9 cellular contexts compared by ENCODE assay signal in genomic region chr16:57601801-57602478, GRCh38. TPM values are rescaled to one million over a fixed set of nuclear protein-coding genes. Genes with fewer than 3 reads are reported as not detected.
A peak's percentile ranks its signal among the peaks of the same experiment; 100 is the strongest.
DNase-seq lines count a peak whose midpoint lies in the region; ATAC-seq and TF ChIP-seq lines count a peak whose summit lies in the region.
"Had no signal": no experiment of that assay in that cellular context is flagged by ENCODE, and none has a peak within 500 bp of the region (broad histone marks: within the 10 kb centered on the region; RNA-seq: fewer than 3 reads in every experiment).

No MANE protein-coding gene starts in this region.

- H3K27me3 ChIP-seq in right cardiac atrium (ENCODE audit: control insufficient read depth, insufficient read depth) = no peaks in the 10 kb centered on the region

- H3K4me3 ChIP-seq in NB4 (ENCODE audit: low read depth, low read length) (no peak overlapping the region), right cardiac atrium (ENCODE audit: low read length) (no peak overlapping the region)

- no peaks in the 10 kb centered on the region for H3K9me3 ChIP-seq in right cardiac atrium (ENCODE audit: control insufficient read depth, low read length)

- H3K9me3 Mint-ChIP-seq in activated naive CD4-positive, alpha-beta T cell treated with anti-CD3 and anti-CD28 coated beads, Interleukin-2, amount 50 U/mL, for 72 hours = peaks cover 0 to 12% of the 10 kb centered on the region in 2 donors

- intact Hi-C loops in right cardiac atrium (cut with DNase I) = loop anchor here in 1 of 4 donors (2.0 kb wide), 1 partner anchor 47 kb away; no protein-coding TSS in a partner anchor

- peak; percentile 74 for ATAC-seq in GM18519 (IDR thresholded peaks at IDR 0.05; ENCODE audit: low FRiP score, unreplicated experiment)
- peak; percentile 74 for ATAC-seq in GM21825 (IDR thresholded peaks at IDR 0.05; ENCODE audit: unreplicated experiment)
- peak; percentile 97 for ATAC-seq in activated naive CD4-positive, alpha-beta T cell treated with anti-CD3 and anti-CD28 coated beads, Interleukin-2, amount 50 U/mL, for 72 hours
- ATAC-seq in right cardiac atrium = no peak

- no peak for TF ChIP-seq POLR2A in NB4 (IDR thresholded peaks at IDR 0.05; ENCODE audit: extremely low read depth, insufficient read length)

- H3K27ac Mint-ChIP-seq in activated naive CD4-positive, alpha-beta T cell treated with anti-CD3 and anti-CD28 coated beads, Interleukin-2, amount 50 U/mL, for 72 hours = peak overlapping the region; percentile 90 to 95

- DNase-seq in NB4 (ENCODE audit: low read depth) (peak; percentile 60), right cardiac atrium (no peak), GM03348 (ENCODE audit: low spot score) (no peak), hippocampal formation (lab: John Stamatoyannopoulos, UW) (no peak)
- DNase-seq in activated naive CD4-positive, alpha-beta T cell treated with anti-CD3 and anti-CD28 coated beads, Interleukin-2, amount 50 U/mL, for 72 hours (ENCODE audit: low spot score in 2 of 2) = peak; percentile 66 to 76
- DNase-seq in stimulated activated CD8-positive, alpha-beta memory T cell treated with anti-CD3 and anti-CD28 coated beads, Interleukin-12 subunit alpha, Interleukin-12 subunit beta, amount 100 ng/mL, for 24 hours (ENCODE audit: extremely low read depth) = peak; percentile 32

- no peak overlapping the region for H3K27ac ChIP-seq in right cardiac atrium (ENCODE audit: low read length)

- WGBS in right cardiac atrium = 68% methylated on average over 10 of the region's 10 CpGs

- no peaks in the 10 kb centered on the region for H3K4me1 ChIP-seq in right cardiac atrium (ENCODE audit: control insufficient read depth, insufficient read depth, low read length)

- no peak for TF ChIP-seq CTCF in NB4 (IDR thresholded peaks at IDR 0.05; ENCODE audit: low read depth, low read length)

- H3K36me3 Mint-ChIP-seq in activated naive CD4-positive, alpha-beta T cell treated with anti-CD3 and anti-CD28 coated beads, Interleukin-2, amount 50 U/mL, for 72 hours = peaks cover 0 to 27% of the 10 kb centered on the region in 2 donors

RNA-seq across cellular contexts. Expression of gene ADGRG1, which starts 26.5 kb away (rescaled TPM):
- 1 to 10 TPM; 4.3 to 8.2 TPM for total RNA-seq in activated naive CD4-positive, alpha-beta T cell treated with anti-CD3 and anti-CD28 coated beads, Interleukin-2, amount 50 U/mL, for 72 hours
- 10 to 100 TPM; 10.2 to 24.1 (median 17.4) TPM for total RNA-seq in right cardiac atrium
- polyA plus RNA-seq in right cardiac atrium = 15.0 TPM

RNA-seq across cellular contexts. Expression of gene ADGRG5, which starts 59.5 kb away (rescaled TPM):
- 1 to 10 TPM; 2.6 to 5.3 TPM for total RNA-seq in activated naive CD4-positive, alpha-beta T cell treated with anti-CD3 and anti-CD28 coated beads, Interleukin-2, amount 50 U/mL, for 72 hours
- under 1 TPM in 2 of 4 donors, not detected in 2; 0.11 to 0.29 TPM for total RNA-seq in right cardiac atrium
- 0.02 TPM for polyA plus RNA-seq in right cardiac atrium
- total RNA-seq: fibroblast of lung had no signal
- polyA plus RNA-seq: fibroblast of lung had no signal

Comparison
In these comparisons a context has a peak if more than half of its experiments do, and no peak if none do; other contexts are left out.
1. ATAC-seq: peak in GM18519 (single experiment), GM21825 (single experiment) and activated naive CD4-positive, alpha-beta T cell treated with anti-CD3 and anti-CD28 coated beads, Interleukin-2, amount 50 U/mL, for 72 hours (2 of 2); none in right cardiac atrium (0 of 2).
2. DNase-seq: peak in NB4 (single experiment), activated naive CD4-positive, alpha-beta T cell treated with anti-CD3 and anti-CD28 coated beads, Interleukin-2, amount 50 U/mL, for 72 hours (2 of 2) and stimulated activated CD8-positive, alpha-beta memory T cell treated with anti-CD3 and anti-CD28 coated beads, Interleukin-12 subunit alpha, Interleukin-12 subunit beta, amount 100 ng/mL, for 24 hours (single experiment); none in right cardiac atrium (0 of 3), GM03348 (single experiment) and hippocampal formation (0 of 2).